ENCODE assay signal across 26 cellular contexts in the genomic region with DNA sequence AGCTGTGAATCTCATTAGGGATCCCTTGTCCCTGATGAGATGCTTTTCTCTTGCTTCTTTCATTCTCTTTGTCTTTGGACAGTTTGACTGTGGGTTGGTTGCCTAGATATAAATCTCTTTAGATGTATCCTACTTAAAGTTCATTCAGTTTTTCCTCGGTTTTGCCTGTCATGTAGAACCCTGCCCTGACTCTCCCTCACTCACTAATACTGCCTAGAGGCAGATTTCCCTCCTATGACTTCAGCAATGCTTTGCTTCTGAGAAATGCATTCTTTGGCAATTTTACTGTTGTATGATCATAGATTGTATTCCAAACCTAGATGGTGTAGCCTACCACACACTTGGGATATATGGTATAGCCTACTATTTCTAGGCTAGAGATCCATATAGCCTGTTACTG.
"Had no signal": no experiment of that assay in that cellular context is flagged by ENCODE, and none has a peak within 500 bp of the region (broad histone marks: within the 10 kb centered on the region; RNA-seq: fewer than 3 reads in every experiment).

No MANE protein-coding gene starts in this region.

- H3K9me3 Mint-ChIP-seq: activated CD4-positive, alpha-beta memory T cell treated with anti-CD3 and anti-CD28 coated beads, Interleukin-2, amount 10 ng/mL, durations not matched to agents 7 days and 5 days had no signal

- ATAC-seq: activated naive CD8-positive, alpha-beta T cell treated with anti-CD3 and anti-CD28 coated beads, Interleukin-2, amount 50 U/mL, for 24 hours; activated T-helper 17 cell treated with anti-CD3 and anti-CD28 coated beads, Interleukin-2, amount 50 U/mL, for 72 hours; body of pancreas; gastroesophageal sphincter; left colon; naive thymus-derived CD4-positive, alpha-beta T cell; right cardiac atrium; T-helper 17 cell had no signal

- H3K36me3 ChIP-seq: gastroesophageal sphincter, spleen, suprapubic skin, tibial artery, WERI-Rb-1 had no signal

- H3K27ac Mint-ChIP-seq: activated CD4-positive, alpha-beta memory T cell treated with anti-CD3 and anti-CD28 coated beads, Interleukin-2, amount 10 ng/mL, durations not matched to agents 7 days and 5 days; activated CD4-positive, alpha-beta T cell treated with anti-CD3 and anti-CD28 coated beads, Interleukin-2, amount 10 ng/mL, durations not matched to agents 7 days and 5 days; activated naive CD4-positive, alpha-beta T cell treated with anti-CD3 and anti-CD28 coated beads, Interleukin-2, amount 50 U/mL, for 24 hours; activated naive CD8-positive, alpha-beta T cell treated with anti-CD3 and anti-CD28 coated beads, Interleukin-2, amount 50 U/mL, for 24 hours; activated T-cell treated with anti-CD3 and anti-CD28 coated beads, Interleukin-2, amount 50 U/mL, for 24 hours; activated T-helper 17 cell treated with anti-CD3 and anti-CD28 coated beads, Interleukin-2, amount 50 U/mL, for 72 hours; naive thymus-derived CD4-positive, alpha-beta T cell; T-helper 17 cell had no signal

- H3K4me3 Mint-ChIP-seq: activated CD4-positive, alpha-beta memory T cell treated with anti-CD3 and anti-CD28 coated beads, Interleukin-2, amount 10 ng/mL, durations not matched to agents 7 days and 5 days; activated CD4-positive, alpha-beta T cell treated with anti-CD3 and anti-CD28 coated beads, Interleukin-2, amount 10 ng/mL, durations not matched to agents 7 days and 5 days; activated naive CD4-positive, alpha-beta T cell treated with anti-CD3 and anti-CD28 coated beads, Interleukin-2, amount 50 U/mL, for 24 hours; activated naive CD8-positive, alpha-beta T cell treated with anti-CD3 and anti-CD28 coated beads, Interleukin-2, amount 50 U/mL, for 24 hours; activated T-cell treated with anti-CD3 and anti-CD28 coated beads, Interleukin-2, amount 50 U/mL, for 24 hours; activated T-helper 17 cell treated with anti-CD3 and anti-CD28 coated beads, Interleukin-2, amount 50 U/mL, for 72 hours; mesothelial cell of epicardium; naive thymus-derived CD4-positive, alpha-beta T cell; T-helper 17 cell had no signal

- H3K27me3 Mint-ChIP-seq: activated CD4-positive, alpha-beta memory T cell treated with anti-CD3 and anti-CD28 coated beads, Interleukin-2, amount 10 ng/mL, durations not matched to agents 7 days and 5 days; activated CD4-positive, alpha-beta T cell treated with anti-CD3 and anti-CD28 coated beads, Interleukin-2, amount 10 ng/mL, durations not matched to agents 7 days and 5 days; activated naive CD4-positive, alpha-beta T cell treated with anti-CD3 and anti-CD28 coated beads, Interleukin-2, amount 50 U/mL, for 24 hours; activated naive CD8-positive, alpha-beta T cell treated with anti-CD3 and anti-CD28 coated beads, Interleukin-2, amount 50 U/mL, for 24 hours; activated T-cell treated with anti-CD3 and anti-CD28 coated beads, Interleukin-2, amount 50 U/mL, for 24 hours; activated T-helper 17 cell treated with anti-CD3 and anti-CD28 coated beads, Interleukin-2, amount 50 U/mL, for 72 hours; naive thymus-derived CD4-positive, alpha-beta T cell; T-helper 17 cell had no signal

- H3K4me1 Mint-ChIP-seq: activated CD4-positive, alpha-beta memory T cell treated with anti-CD3 and anti-CD28 coated beads, Interleukin-2, amount 10 ng/mL, durations not matched to agents 7 days and 5 days; activated CD4-positive, alpha-beta T cell treated with anti-CD3 and anti-CD28 coated beads, Interleukin-2, amount 10 ng/mL, durations not matched to agents 7 days and 5 days; activated naive CD4-positive, alpha-beta T cell treated with anti-CD3 and anti-CD28 coated beads, Interleukin-2, amount 50 U/mL, for 24 hours; activated naive CD8-positive, alpha-beta T cell treated with anti-CD3 and anti-CD28 coated beads, Interleukin-2, amount 50 U/mL, for 24 hours; activated T-helper 17 cell treated with anti-CD3 and anti-CD28 coated beads, Interleukin-2, amount 50 U/mL, for 72 hours; naive thymus-derived CD4-positive, alpha-beta T cell; T-helper 17 cell had no signal

- H3K36me3 Mint-ChIP-seq: activated naive CD4-positive, alpha-beta T cell treated with anti-CD3 and anti-CD28 coated beads, Interleukin-2, amount 50 U/mL, for 24 hours had no signal

- H3K27ac ChIP-seq: body of pancreas, coronary artery, epithelial cell of prostate, gastroesophageal sphincter, spleen, suprapubic skin, tibial artery, WERI-Rb-1 had no signal

- DNase-seq: activated CD4-positive, alpha-beta memory T cell treated with anti-CD3 and anti-CD28 coated beads, Interleukin-2, amount 10 ng/mL, durations not matched to agents 7 days and 5 days; activated CD4-positive, alpha-beta T cell treated with anti-CD3 and anti-CD28 coated beads, Interleukin-2, amount 10 ng/mL, durations not matched to agents 7 days and 5 days; activated CD4-positive, CD25-positive, alpha-beta regulatory T cell treated with anti-CD3 and anti-CD28 coated beads, Interleukin-2, amount 50 U/mL, for 72 hours; activated CD8-positive, alpha-beta memory T cell treated with anti-CD3 and anti-CD28 coated beads, Interleukin-2, amount 50 U/mL, for 48 hours; activated naive CD8-positive, alpha-beta T cell treated with anti-CD3 and anti-CD28 coated beads, Interleukin-2, amount 50 U/mL, for 24 hours; activated T-cell treated with anti-CD3 and anti-CD28 coated beads, Interleukin-2, amount 50 U/mL, for 24 hours; body of pancreas; hippocampal formation; kidney; left colon; naive thymus-derived CD4-positive, alpha-beta T cell; posterior cingulate gyrus; right cardiac atrium; spleen; stimulated activated naive CD4-positive, alpha-beta T cell; T-helper 17 cell; T1000; tibial artery; WERI-Rb-1 had no signal

- H3K4me1 ChIP-seq: body of pancreas, gastroesophageal sphincter, spleen, suprapubic skin, tibial artery had no signal

- H3K27me3 ChIP-seq: body of pancreas, gastroesophageal sphincter, spleen, suprapubic skin, tibial artery had no signal

- H3K4me3 ChIP-seq: body of pancreas, coronary artery, gastroesophageal sphincter, spleen, suprapubic skin, tibial artery had no signal
